Comparison of ENCODE assay signal across 22 cellular contexts in the genomic region with DNA sequence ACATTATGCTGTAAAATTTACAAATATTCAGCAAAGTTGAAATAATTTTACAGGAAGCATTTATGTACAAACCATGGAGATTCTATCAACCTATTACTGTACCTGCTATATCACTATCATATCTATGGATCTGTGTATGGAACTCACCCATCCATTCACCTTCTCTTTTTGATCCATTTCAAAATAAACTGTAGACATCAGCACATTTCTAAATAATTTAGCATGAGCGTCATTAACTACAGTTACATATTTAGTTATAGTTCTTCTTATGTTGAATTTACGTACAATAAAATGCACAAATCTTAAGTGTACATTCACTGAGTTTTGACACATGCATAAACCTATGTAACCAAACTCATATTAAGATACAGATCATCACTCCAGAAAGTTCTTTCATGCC.
DNase-seq lines count a peak whose midpoint lies in the region; ATAC-seq, FAIRE-seq and TF ChIP-seq lines count a peak whose summit lies in the region.
"Had no signal": no experiment of that assay in that cellular context is flagged by ENCODE, and none has a peak within 500 bp of the region (broad histone marks: within the 10 kb centered on the region; RNA-seq: fewer than 3 reads in every experiment).

No MANE protein-coding gene starts in this region.

- no peak overlapping the region for H3K27ac ChIP-seq in A549
- H3K27ac ChIP-seq in DND-41 (ENCODE audit: low read length) = peak overlapping the region; percentile 71; the same call in 1 of the 2 replicates
- H3K27ac ChIP-seq in OCI-LY7 (ENCODE audit: low read depth, low read length, poor library complexity, severe bottlenecking) = no peak overlapping the region
- H3K27ac ChIP-seq: GM23248, SJCRH30 had no signal

- H3K27ac Mint-ChIP-seq in natural killer cell treated with Interleukin-12 subunit alpha and Interleukin-12 subunit beta and Interleukin-15 and Interleukin-18, amount 100 ng/mL, for 72 hours = peak overlapping the region; percentile 77 to 84
- H3K27ac Mint-ChIP-seq in chondrocyte (ENCODE audit: unreplicated experiment) = no peak overlapping the region
- H3K27ac Mint-ChIP-seq: CD8-positive, alpha-beta T cell had no signal

- H3K36me3 Mint-ChIP-seq in natural killer cell treated with Interleukin-12 subunit alpha and Interleukin-12 subunit beta and Interleukin-15 and Interleukin-18, amount 100 ng/mL, for 72 hours = no peaks in the 10 kb centered on the region
- peaks cover 7% of the 10 kb centered on the region for H3K36me3 Mint-ChIP-seq in chondrocyte (ENCODE audit: low read depth)
- H3K36me3 Mint-ChIP-seq: CD8-positive, alpha-beta T cell had no signal

- H3K4me2 ChIP-seq in A549 (no peak overlapping the region), DND-41 (ENCODE audit: insufficient read depth, low read length) (no peak overlapping the region), OCI-LY7 (ENCODE audit: low read length) (no peak overlapping the region)

- no peaks in the 10 kb centered on the region for H3K36me3 ChIP-seq in DND-41 (ENCODE audit: insufficient read depth, low read length)
- H3K36me3 ChIP-seq in OCI-LY7 (ENCODE audit: insufficient read depth, low read length) = no peaks in the 10 kb centered on the region
- H3K36me3 ChIP-seq: SJCRH30 had no signal

- TF ChIP-seq CTCF in A549 (IDR thresholded peaks at IDR 0.05) (no peak), DND-41 (IDR thresholded peaks at IDR 0.05; ENCODE audit: borderline replicate concordance, extremely low read depth, low read length, poor library complexity, severe bottlenecking) (no peak), OCI-LY7 (conservative IDR thresholded peaks at IDR 0.05; ENCODE audit: low read length) (no peak), chondrocyte (IDR thresholded peaks at IDR 0.05) (no peak)

- no peaks in the 10 kb centered on the region for H3K9me3 Mint-ChIP-seq in natural killer cell treated with Interleukin-12 subunit alpha and Interleukin-12 subunit beta and Interleukin-15 and Interleukin-18, amount 100 ng/mL, for 72 hours
- H3K9me3 Mint-ChIP-seq in chondrocyte (ENCODE audit: low read depth) = peaks cover 29% of the 10 kb centered on the region

- CTCF ChIA-PET in A549 (lab: Yijun Ruan, JAX) (no interaction called here), OCI-LY7 (lab: Charles Lee; ENCODE audit: unreplicated experiment) (no interaction called here)

- H3K4me1 ChIP-seq in A549 = no peaks in the 10 kb centered on the region
- peaks cover 30% of the 10 kb centered on the region for H3K4me1 ChIP-seq in DND-41 (ENCODE audit: insufficient read depth, low read length)
- H3K4me1 ChIP-seq in OCI-LY7 (ENCODE audit: insufficient read depth, low read length, poor library complexity, severe bottlenecking) = peaks cover 17% of the 10 kb centered on the region
- H3K4me1 ChIP-seq: Caco-2, SJCRH30 had no signal

- FAIRE-seq in A549 (lab: Jason Lieb, UNC) = no peak
- FAIRE-seq: GM18507 had no signal

- H4K20me1 ChIP-seq in DND-41 (ENCODE audit: insufficient read depth, low read length) = no peaks in the 10 kb centered on the region
- H4K20me1 ChIP-seq in OCI-LY7 (ENCODE audit: insufficient read depth, low read length) = no peaks in the 10 kb centered on the region

- H3K4me3 ChIP-seq in A549 (no peak overlapping the region), DND-41 (ENCODE audit: low read depth in 1 of 2, low read length in 2 of 2) (no peak overlapping the region), OCI-LY7 (ENCODE audit: low read depth, low read length, poor library complexity, severe bottlenecking) (no peak overlapping the region)
- H3K4me3 ChIP-seq: GM23248, SJCRH30 had no signal

- 0 out of 2 replicates have a peak overlapping the region, but pooled peaks have one; percentile 2 for H2AFZ ChIP-seq in DND-41 (ENCODE audit: low read depth, low read length)
- peak overlapping the region; percentile 74; the same call in 1 of the 2 replicates for H2AFZ ChIP-seq in OCI-LY7 (ENCODE audit: low read length)
- H2AFZ ChIP-seq: GM23248 had no signal

- H3K9me3 ChIP-seq in A549 (peaks cover 5% of the 10 kb centered on the region; the same call in 1 of the 3 replicates), DND-41 (ENCODE audit: insufficient read depth, low read length, severe bottlenecking) (peaks cover 6% of the 10 kb centered on the region), OCI-LY7 (ENCODE audit: low read length) (no peaks in the 10 kb centered on the region)
- H3K9me3 ChIP-seq: Caco-2 had no signal

- no peak for TF ChIP-seq POLR2A in A549 (IDR thresholded peaks at IDR 0.05; ENCODE audit: low read length)

- H3K79me2 ChIP-seq in DND-41 (ENCODE audit: insufficient read depth, low read length) (no peaks in the 10 kb centered on the region), OCI-LY7 (ENCODE audit: insufficient read depth, low read depth, low read length) (no peaks in the 10 kb centered on the region)

- no peak for TF ChIP-seq EP300 in A549 (IDR thresholded peaks at IDR 0.05)

- TF ChIP-seq RAD21 in A549 (conservative IDR thresholded peaks at IDR 0.05 in 1 of 2, IDR thresholded peaks at IDR 0.05 in 1 of 2) = no peak

- H3K4me3 Mint-ChIP-seq in natural killer cell treated with Interleukin-12 subunit alpha and Interleukin-12 subunit beta and Interleukin-15 and Interleukin-18, amount 100 ng/mL, for 72 hours = peak overlapping the region; percentile 43
- no peak overlapping the region for H3K4me3 Mint-ChIP-seq in chondrocyte (ENCODE audit: unreplicated experiment)
- H3K4me3 Mint-ChIP-seq: CD8-positive, alpha-beta T cell had no signal

- intact Hi-C loops in OCI-LY7 (cut with micrococcal nuclease; ENCODE audit: unreplicated experiment) = no loop called here

- no peak for ATAC-seq in A549
- ATAC-seq in DND-41 (ENCODE audit: insufficient read depth, low read depth) = no peak
- ATAC-seq in natural killer cell treated with Interleukin-12 subunit alpha and Interleukin-12 subunit beta and Interleukin-15 and Interleukin-18, amount 100 ng/mL, for 72 hours = no peak
- ATAC-seq in GM19463 (IDR thresholded peaks at IDR 0.05; ENCODE audit: unreplicated experiment) = no peak
- ATAC-seq: CD8-positive, alpha-beta T cell; SK-N-SH treated with all-trans-retinoic acid at 6 μM for 48 hours had no signal

- no peaks in the 10 kb centered on the region for H3K9me2 ChIP-seq in OCI-LY7 (ENCODE audit: insufficient read depth, low read length)

- WGBS in A549 (ENCODE audit: missing lambda C conversion rate) = 74% methylated on average over 2 of the region's 2 CpGs

- no peaks in the 10 kb centered on the region for H3K27me3 Mint-ChIP-seq in natural killer cell treated with Interleukin-12 subunit alpha and Interleukin-12 subunit beta and Interleukin-15 and Interleukin-18, amount 100 ng/mL, for 72 hours
- peaks cover 17% of the 10 kb centered on the region for H3K27me3 Mint-ChIP-seq in chondrocyte (ENCODE audit: low read depth)

- POLR2A ChIA-PET in A549 (lab: Yijun Ruan, JAX) (no interaction called here), OCI-LY7 (lab: Charles Lee) (no interaction called here)

- no peaks in the 10 kb centered on the region for H3K27me3 ChIP-seq in DND-41 (ENCODE audit: insufficient read depth, low read length, poor library complexity)

- no peak overlapping the region for H3K9ac ChIP-seq in DND-41 (ENCODE audit: low read depth, low read length)
- H3K9ac ChIP-seq: GM23248 had no signal

- DNase-seq in A549 (ENCODE audit: low read depth in 1 of 2, low spot score in 1 of 2) (no peak), DND-41 (no peak), OCI-LY7 (ENCODE audit: low spot score) (no peak), SW 1271 (lab: John Stamatoyannopoulos, UW) (no peak), chondrocyte (ENCODE audit: low spot score) (no peak)
- no peak for DNase-seq in natural killer cell treated with Interleukin-12 subunit alpha and Interleukin-12 subunit beta and Interleukin-15 and Interleukin-18, amount 100 ng/mL, for 72 hours (ENCODE audit: low spot score)
- DNase-seq: C1 segment of cervical spinal cord; Caco-2; CD8-positive, alpha-beta T cell; DMS79 treated with DMSO at 0.1 percent for 48 hours; GM23248; H7; KG1; NCI-H1092; NCI-H1417 treated with DMSO at 0.1 percent for 48 hours; NCI-H1694 treated with DMSO at 0.1 percent for 48 hours; NCI-H2081; NCI-H226; SJCRH30 had no signal

- no TSS peak for BruUV-seq in OCI-LY7 (replicated peaks; lab: Mats Ljungman, UMichigan)

- H3K4me1 Mint-ChIP-seq in natural killer cell treated with Interleukin-12 subunit alpha and Interleukin-12 subunit beta and Interleukin-15 and Interleukin-18, amount 100 ng/mL, for 72 hours (ENCODE audit: low read depth in 2 of 2) = peaks cover 18 to 27% of the 10 kb centered on the region in 2 donors
- peaks cover 17% of the 10 kb centered on the region for H3K4me1 Mint-ChIP-seq in chondrocyte (ENCODE audit: low read depth)

TF ChIP-seq in A549, 52 proteins besides CTCF, POLR2A, EP300 and RAD21:
- TF ChIP-seq MAFK (IDR thresholded peaks at IDR 0.05; ENCODE audit: partially characterized antibody) = peak; percentile 58
- TF ChIP-seq JUN (IDR thresholded peaks at IDR 0.05) = no peak
